ENCODE assay signal across 1 cellular context in the genomic region with DNA sequence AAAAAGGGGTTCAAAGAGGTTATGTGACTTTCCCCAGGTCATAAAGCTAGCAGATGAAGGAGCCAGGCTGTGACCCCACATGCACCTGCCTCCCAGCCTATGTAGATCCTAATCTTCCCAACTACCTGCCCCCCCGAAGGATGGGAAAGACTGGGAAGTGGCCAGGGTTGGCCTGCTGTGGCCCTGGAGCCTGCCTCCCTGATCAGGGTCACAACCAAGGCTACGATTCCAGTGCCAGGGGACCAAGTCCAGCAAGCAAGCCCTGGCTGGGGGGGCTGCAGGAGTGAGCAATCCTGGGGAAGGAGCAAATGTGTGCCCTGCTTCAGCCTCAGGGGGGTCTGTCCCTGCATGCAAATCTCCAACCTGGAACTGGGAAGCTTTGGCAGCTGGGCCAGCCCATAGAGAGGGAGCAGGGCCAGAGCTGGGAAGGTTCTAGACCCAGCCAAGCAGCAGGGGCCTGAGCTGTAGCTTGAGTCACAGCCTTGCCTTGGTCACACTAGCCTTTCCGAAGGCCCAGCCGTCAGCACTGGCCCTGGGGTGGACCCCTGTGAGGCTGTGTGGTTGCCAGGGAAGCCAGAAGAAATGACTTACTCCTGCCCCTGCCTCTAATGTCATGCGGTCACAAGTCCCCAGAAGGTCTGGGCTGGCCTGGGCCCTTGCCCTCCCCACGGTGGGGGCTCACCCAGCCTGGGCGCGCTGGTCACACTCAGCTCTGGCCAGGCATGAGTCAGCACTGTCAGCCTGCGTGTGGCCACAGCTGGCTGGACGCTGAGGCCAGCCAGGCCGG.
A peak's percentile ranks its signal among the peaks of the same experiment; 100 is the strongest.
TF ChIP-seq lines count a peak whose summit lies in the region.

No MANE protein-coding gene starts in this region.

TF ChIP-seq in IMR-90, 13 proteins besides CTCF, POLR2A, EP300 and RAD21 (continued from another document):
- TF ChIP-seq, protein P1, sequence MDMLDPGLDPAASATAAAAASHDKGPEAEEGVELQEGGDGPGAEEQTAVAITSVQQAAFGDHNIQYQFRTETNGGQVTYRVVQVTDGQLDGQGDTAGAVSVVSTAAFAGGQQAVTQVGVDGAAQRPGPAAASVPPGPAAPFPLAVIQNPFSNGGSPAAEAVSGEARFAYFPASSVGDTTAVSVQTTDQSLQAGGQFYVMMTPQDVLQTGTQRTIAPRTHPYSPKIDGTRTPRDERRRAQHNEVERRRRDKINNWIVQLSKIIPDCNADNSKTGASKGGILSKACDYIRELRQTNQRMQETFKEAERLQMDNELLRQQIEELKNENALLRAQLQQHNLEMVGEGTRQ (IDR thresholded peaks at IDR 0.05; ENCODE audit: low read depth, low read length) = no peak; the same call in 1 of the 2 replicates
- TF ChIP-seq FOS (IDR thresholded peaks at IDR 0.05; ENCODE audit: low read depth, low read length) (peak; percentile 82), RCOR1 (IDR thresholded peaks at IDR 0.05; ENCODE audit: insufficient replicate concordance, low read length) (peak; percentile 73), MAFK (IDR thresholded peaks at IDR 0.05; ENCODE audit: low read depth, low read length) (no peak), NFE2L2 (IDR thresholded peaks at IDR 0.05; ENCODE audit: low read depth, low read length) (peak; percentile 89; the same call in 1 of the 2 replicates)
